In genomic region chr16:29804455-29805231, GRCh38 we compare ENCODE assay signal across 8 cellular contexts. TPM values are rescaled to one million over a fixed set of nuclear protein-coding genes. Genes with fewer than 3 reads are reported as not detected.
DNase-seq lines count a peak whose midpoint lies in the region; ATAC-seq and TF ChIP-seq lines count a peak whose summit lies in the region.

No MANE protein-coding gene starts in this region.

- H3K27ac ChIP-seq in C4-2B (peak overlapping the region; percentile 94), Peyer's patch (peak overlapping the region; percentile 93 to 99 (median 98)), ectodermal cell (ENCODE audit: insufficient read depth, low read depth, low read length, poor library complexity, severe bottlenecking) (peak overlapping the region; percentile 91), muscle layer of duodenum (ENCODE audit: low read length) (peak overlapping the region; percentile 93)

- DNase-seq in H7 (peak; percentile 86), Peyer's patch (peak in 2 of 3 donors; percentile 29 to 61)

- WGBS in ectodermal cell, 2 experiments = 36 to 41% methylated on average over 26 of the region's 26 CpGs

- H3K36me3 ChIP-seq in H7 (replicated peaks; ENCODE audit: control insufficient read depth, insufficient read depth, low read length) = peaks cover 32% of the 10 kb centered on the region
- H3K36me3 ChIP-seq in Peyer's patch = peaks cover 0 to 27% (median 0%) of the 10 kb centered on the region in 3 donors
- H3K36me3 ChIP-seq in ectodermal cell (ENCODE audit: control insufficient read depth, insufficient read depth, low read length) = peaks cover 32% of the 10 kb centered on the region
- H3K36me3 ChIP-seq in muscle layer of duodenum (ENCODE audit: control insufficient read depth in 1 of 2, insufficient read depth in 2 of 2, low read length in 2 of 2) = peaks cover 12 to 22% of the 10 kb centered on the region in 2 donors

- no peak for TF ChIP-seq CTCF in C4-2B (conservative IDR thresholded peaks at IDR 0.05)
- no peak for TF ChIP-seq CTCF in Peyer's patch (IDR thresholded peaks at IDR 0.05)

- H3K9me3 ChIP-seq in Peyer's patch (no peaks in the 10 kb centered on the region), ectodermal cell (ENCODE audit: control insufficient read depth, low read length) (no peaks in the 10 kb centered on the region), muscle layer of duodenum (ENCODE audit: control insufficient read depth in 1 of 2, low read length in 2 of 2) (no peaks in the 10 kb centered on the region)

- peaks cover 4 to 27% (median 19%) of the 10 kb centered on the region in 4 donors for H3K4me1 ChIP-seq in Peyer's patch
- peaks cover 19% of the 10 kb centered on the region for H3K4me1 ChIP-seq in ectodermal cell (ENCODE audit: control insufficient read depth, insufficient read depth, low read length)
- peaks cover 23 to 32% of the 10 kb centered on the region in 2 donors for H3K4me1 ChIP-seq in muscle layer of duodenum (ENCODE audit: control insufficient read depth in 1 of 2, insufficient read depth in 2 of 2, low read length in 2 of 2)

- H3K4me3 ChIP-seq in H7 (ENCODE audit: insufficient read depth, low read depth, low read length) (peak overlapping the region; percentile 72), Peyer's patch (peak overlapping the region; percentile 76 to 84 (median 78)), ectodermal cell (ENCODE audit: insufficient read depth, low read depth, low read length) (peak overlapping the region; percentile 68), muscle layer of duodenum (ENCODE audit: low read depth in 1 of 2, low read length in 2 of 2) (peak overlapping the region; percentile 79 to 90)

- H3K27me3 ChIP-seq in H7 (ENCODE audit: control insufficient read depth, insufficient read depth, low read length) (no peaks in the 10 kb centered on the region), Peyer's patch (no peaks in the 10 kb centered on the region), ectodermal cell (ENCODE audit: control insufficient read depth, insufficient read depth, low read length, poor library complexity, severe bottlenecking) (no peaks in the 10 kb centered on the region), muscle layer of duodenum (ENCODE audit: low read depth, low read length) (no peaks in the 10 kb centered on the region)

- no peak for TF ChIP-seq POLR2A in Peyer's patch (IDR thresholded peaks at IDR 0.05)

- ATAC-seq in HG03354 (IDR thresholded peaks at IDR 0.05; ENCODE audit: poor library complexity, severe bottlenecking, unreplicated experiment) (no peak), HG03378 (IDR thresholded peaks at IDR 0.05; ENCODE audit: unreplicated experiment) (no peak), GM18873 (IDR thresholded peaks at IDR 0.05; ENCODE audit: low FRiP score, unreplicated experiment) (no peak)

RNA-seq across cellular contexts. Expression of gene MAZ, which starts 1.7 kb away (rescaled TPM):
- 496 and 509 TPM in 2 replicates for total RNA-seq in H7 (2014; rRNA removed; shearing (Covaris generic))
- total RNA-seq in Peyer's patch = 100 to 1,000 TPM; 124 to 208 (median 135) TPM
- polyA plus RNA-seq in ectodermal cell (2013, experiment 1 of 4) = 565 TPM
- 525 TPM for polyA plus RNA-seq in ectodermal cell (2013, experiment 2 of 4)
- 331 TPM for polyA plus RNA-seq in ectodermal cell (2013, experiment 3 of 4)
- polyA plus RNA-seq in ectodermal cell (2013, experiment 4 of 4) = 357 TPM

RNA-seq across cellular contexts. Expression of gene PRRT2, which starts 7.3 kb away (rescaled TPM):
- 1.8 and 5.6 TPM in 2 replicates for total RNA-seq in H7 (2014; rRNA removed; shearing (Covaris generic))
- 1 to 10 TPM in 2 of 4 donors, under 1 TPM in 1, not detected in 1; 0.95 to 3.3 (median 2.5) TPM for total RNA-seq in Peyer's patch
- 117 TPM for polyA plus RNA-seq in ectodermal cell (2013, experiment 1 of 4)
- 92.1 TPM for polyA plus RNA-seq in ectodermal cell (2013, experiment 2 of 4)
- 94.4 TPM for polyA plus RNA-seq in ectodermal cell (2013, experiment 3 of 4)
- polyA plus RNA-seq in ectodermal cell (2013, experiment 4 of 4) = 105 TPM

RNA-seq across cellular contexts. Expression of gene PAGR1, which starts 11.3 kb away (rescaled TPM):
- 62.1 and 67.1 TPM in 2 replicates for total RNA-seq in H7 (2014; rRNA removed; shearing (Covaris generic))
- total RNA-seq in Peyer's patch = 10 to 100 TPM; 39.5 to 50.3 (median 48.3) TPM
- polyA plus RNA-seq in ectodermal cell (2013, experiment 1 of 4) = 119 TPM
- polyA plus RNA-seq in ectodermal cell (2013, experiment 2 of 4) = 101 TPM
- polyA plus RNA-seq in ectodermal cell (2013, experiment 3 of 4) = 98.3 TPM
- polyA plus RNA-seq in ectodermal cell (2013, experiment 4 of 4) = 106 TPM

RNA-seq across cellular contexts. Expression of gene KIF22, which starts 14.1 kb away (rescaled TPM):
- total RNA-seq in H7 (2014; rRNA removed; shearing (Covaris generic)) = 202 and 205 TPM in 2 replicates
- total RNA-seq in Peyer's patch = 100 to 1,000 TPM in 2 of 4 donors, 10 to 100 TPM in 2; 31.9 to 157 (median 72.8) TPM
- 139 TPM for polyA plus RNA-seq in ectodermal cell (2013, experiment 1 of 4)
- 127 TPM for polyA plus RNA-seq in ectodermal cell (2013, experiment 2 of 4)
- 117 TPM for polyA plus RNA-seq in ectodermal cell (2013, experiment 3 of 4)
- polyA plus RNA-seq in ectodermal cell (2013, experiment 4 of 4) = 118 TPM

RNA-seq across cellular contexts. Expression of gene MVP, which starts 15.6 kb away (rescaled TPM):
- total RNA-seq in H7 (2014; rRNA removed; shearing (Covaris generic)) = 7.0 and 22.0 TPM in 2 replicates
- total RNA-seq in Peyer's patch = 100 to 1,000 TPM; 222 to 709 (median 645) TPM
- 4.4 TPM for polyA plus RNA-seq in ectodermal cell (2013, experiment 1 of 4)
- polyA plus RNA-seq in ectodermal cell (2013, experiment 2 of 4) = 4.4 TPM
- 2.9 TPM for polyA plus RNA-seq in ectodermal cell (2013, experiment 3 of 4)
- 4.0 TPM for polyA plus RNA-seq in ectodermal cell (2013, experiment 4 of 4)
